Comparison of ENCODE assay signal across 9 cellular contexts in genomic region chr13:52127378-52127777, GRCh38. TPM values are rescaled to one million over a fixed set of nuclear protein-coding genes. Genes with fewer than 3 reads are reported as not detected.
DNase-seq lines count a peak whose midpoint lies in the region; ATAC-seq, FAIRE-seq and TF ChIP-seq lines count a peak whose summit lies in the region.
"Had no signal": no experiment of that assay in that cellular context is flagged by ENCODE, and none has a peak within 500 bp of the region (broad histone marks: within the 10 kb centered on the region; RNA-seq: fewer than 3 reads in every experiment).

No MANE protein-coding gene starts in this region.

- peak overlapping the region; percentile 89 for H3K4me2 ChIP-seq in PC-3 (ENCODE audit: low read length)

- H4K20me1 ChIP-seq in PC-3 (ENCODE audit: low read length), result no peaks in the 10 kb centered on the region

- TF ChIP-seq CTCF in CD4-positive, alpha-beta T cell (IDR thresholded peaks at IDR 0.05), result no peak
- no peak for TF ChIP-seq CTCF in PC-3 (conservative IDR thresholded peaks at IDR 0.05; ENCODE audit: low read depth, low read length)

- H3K27me3 Mint-ChIP-seq in CD4-positive, alpha-beta T cell, result no peaks in the 10 kb centered on the region

- H3K9ac ChIP-seq in PC-3 (ENCODE audit: low read length), result no peak overlapping the region

- no peaks in the 10 kb centered on the region for H3F3A ChIP-seq in PC-3 (ENCODE audit: low read length, unreplicated experiment)

- H3K4me3 ChIP-seq in PC-3 (ENCODE audit: low read length), result peak overlapping the region; percentile 87; the same call in 1 of the 2 replicates

- DNase-seq in CD4-positive, alpha-beta T cell, result no peak
- DNase-seq in PC-3 (no peak), iris pigment epithelial cell (ENCODE audit: low read depth) (peak; percentile 36), frontal cortex (ENCODE audit: low spot score in 2 of 2) (no peak), GM19239 (ENCODE audit: insufficient read length, low spot score) (no peak), NCI-H1436 (lab: John Stamatoyannopoulos, UW) (no peak), nucleus accumbens (lab: John Stamatoyannopoulos, UW) (no peak)

- H2AFZ ChIP-seq in PC-3 (ENCODE audit: low read length), result peak overlapping the region; percentile 95

- peaks cover 17% of the 10 kb centered on the region for H3K36me3 Mint-ChIP-seq in CD4-positive, alpha-beta T cell (ENCODE audit: low read depth)

- peaks cover 5% of the 10 kb centered on the region for H3K27me3 ChIP-seq in CD4-positive, alpha-beta T cell (ENCODE audit: control insufficient read depth, insufficient read depth, low read length)
- H3K27me3 ChIP-seq in PC-3 (ENCODE audit: low read length), result no peaks in the 10 kb centered on the region

- no peaks in the 10 kb centered on the region for H3K9me3 ChIP-seq in CD4-positive, alpha-beta T cell (ENCODE audit: control insufficient read depth, low read length)
- H3K9me3 ChIP-seq in PC-3 (ENCODE audit: low read length), result no peaks in the 10 kb centered on the region

- POLR2A ChIA-PET in CD4-positive, alpha-beta T cell (lab: Charles Lee), result interaction anchor here (1.1 to 1.3 kb wide), 3 partner anchors 95 to 232 kb away, joined by 3 to 6 read pairs (median 4); partner anchors contain the start of gene ALG11
- POLR2A ChIA-PET in PC-3 (lab: Charles Lee; ENCODE audit: unreplicated experiment), result no interaction called here

- H3K4me1 ChIP-seq in PC-3 (ENCODE audit: insufficient read depth, low read length), result peaks cover 8% of the 10 kb centered on the region; the same call in 1 of the 2 replicates

- H3K9me3 Mint-ChIP-seq in CD4-positive, alpha-beta T cell, result no peaks in the 10 kb centered on the region
- H3K9me3 Mint-ChIP-seq: CD8-positive, alpha-beta memory T cell had no signal

- FAIRE-seq in frontal cortex (lab: Jason Lieb, UNC) (no peak), GM19239 (lab: Jason Lieb, UNC) (no peak)

- H3K79me2 ChIP-seq in PC-3 (ENCODE audit: low read length), result no peaks in the 10 kb centered on the region

- no peak for ATAC-seq in CD4-positive, alpha-beta T cell (ENCODE audit: poor library complexity)
- ATAC-seq in GM21423 (IDR thresholded peaks at IDR 0.05; ENCODE audit: unreplicated experiment), result peak; percentile 6
- ATAC-seq in PC-3, result peak; percentile 3; the same call in 1 of the 2 replicates

- H3K27ac ChIP-seq in CD4-positive, alpha-beta T cell (ENCODE audit: low read depth, low read length), result no peak overlapping the region
- H3K27ac ChIP-seq in PC-3 (ENCODE audit: low read length), result no peak overlapping the region

- peaks cover 20% of the 10 kb centered on the region for H3K4me1 Mint-ChIP-seq in CD4-positive, alpha-beta T cell (ENCODE audit: low read depth)

- BruUV-seq in PC-3 (replicated peaks; lab: Mats Ljungman, UMichigan), result no TSS peak

- no peak overlapping the region for H3K27ac Mint-ChIP-seq in CD4-positive, alpha-beta T cell

- CTCF ChIA-PET in CD4-positive, alpha-beta T cell (lab: Charles Lee), result interaction anchor here (0.7 to 1.7 kb wide), 12 partner anchors 16 to 525 kb away, joined by 3 to 8 read pairs (median 4); partner anchors contain the start of gene SUGT1
- CTCF ChIA-PET in PC-3 (lab: Charles Lee), result interaction anchor here (0.6 to 0.8 kb wide), 3 partner anchors 128 to 345 kb away, joined by 3 read pairs; no protein-coding TSS in a partner anchor

- peak overlapping the region; percentile 76 for H3K4me3 Mint-ChIP-seq in CD4-positive, alpha-beta T cell

- no peaks in the 10 kb centered on the region for H3K36me3 ChIP-seq in PC-3 (ENCODE audit: low read depth, low read length)

- intact Hi-C loops in CD4-positive, alpha-beta T cell (cut with DNase I, micrococcal nuclease), result loop anchor here (1.0 to 10.0 kb wide), 9 partner anchors 65 to 1003 kb away; partner anchors contain the start of gene TMEM272 (in 2 of the 2)
- intact Hi-C loops in PC-3 (cut with micrococcal nuclease), result loop anchor here (1.0 to 5.0 kb wide), 3 partner anchors 126 to 231 kb away; no protein-coding TSS in a partner anchor

- H3K9me2 ChIP-seq in PC-3 (replicated peaks; ENCODE audit: low read length), result no peaks in the 10 kb centered on the region

RNA-seq across cellular contexts. Expression of gene NEK5, which starts 1.5 kb away (rescaled TPM):
- under 1 TPM in 1 of 2 experiments, not detected in 1; 0.08 TPM for total RNA-seq in CD4-positive, alpha-beta T cell
- total RNA-seq in PC-3 (2014; rRNA removed) (0.07 TPM in 1 of 2 replicates, not detected in the other), frontal cortex (0.82 TPM)
- total RNA-seq: CD8-positive, alpha-beta memory T cell had no signal

RNA-seq across cellular contexts. Expression of gene NEK3, which starts 32.0 kb away (rescaled TPM):
- 1 to 10 TPM; 7.0 TPM for total RNA-seq in CD4-positive, alpha-beta T cell
- 3.9 and 6.9 TPM in 2 replicates for total RNA-seq in PC-3 (2014; rRNA removed)
- total RNA-seq in frontal cortex, result 8.6 TPM
